3 cellular contexts compared by ENCODE assay signal in the genomic region with DNA sequence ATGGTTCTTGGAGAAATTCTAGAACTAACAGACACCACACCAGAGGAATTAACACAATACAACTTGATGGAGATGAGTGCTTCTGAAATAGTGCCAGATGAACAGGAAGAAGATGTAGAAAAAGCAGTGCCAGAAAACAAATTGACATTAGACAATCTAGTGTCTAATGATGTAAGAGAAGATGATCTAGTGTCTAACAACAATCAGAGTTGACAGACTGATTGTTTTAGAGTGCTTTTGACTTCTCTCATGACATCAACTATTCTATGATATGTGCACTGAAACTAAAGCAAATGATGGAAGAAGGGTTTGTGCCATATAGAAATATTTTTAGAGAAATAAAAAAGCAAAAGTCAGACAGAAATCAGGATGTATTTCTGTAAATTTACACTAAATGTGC.
"Had no signal": no experiment of that assay in that cellular context is flagged by ENCODE, and none has a peak within 500 bp of the region (broad histone marks: within the 10 kb centered on the region; RNA-seq: fewer than 3 reads in every experiment).

No MANE protein-coding gene starts in this region.

- DNase-seq: GDM1, GF-D8 had no signal

- H3K4me3 ChIP-seq: GM12878 had no signal
